Comparison of ENCODE assay signal across 12 cellular contexts in the genomic region with DNA sequence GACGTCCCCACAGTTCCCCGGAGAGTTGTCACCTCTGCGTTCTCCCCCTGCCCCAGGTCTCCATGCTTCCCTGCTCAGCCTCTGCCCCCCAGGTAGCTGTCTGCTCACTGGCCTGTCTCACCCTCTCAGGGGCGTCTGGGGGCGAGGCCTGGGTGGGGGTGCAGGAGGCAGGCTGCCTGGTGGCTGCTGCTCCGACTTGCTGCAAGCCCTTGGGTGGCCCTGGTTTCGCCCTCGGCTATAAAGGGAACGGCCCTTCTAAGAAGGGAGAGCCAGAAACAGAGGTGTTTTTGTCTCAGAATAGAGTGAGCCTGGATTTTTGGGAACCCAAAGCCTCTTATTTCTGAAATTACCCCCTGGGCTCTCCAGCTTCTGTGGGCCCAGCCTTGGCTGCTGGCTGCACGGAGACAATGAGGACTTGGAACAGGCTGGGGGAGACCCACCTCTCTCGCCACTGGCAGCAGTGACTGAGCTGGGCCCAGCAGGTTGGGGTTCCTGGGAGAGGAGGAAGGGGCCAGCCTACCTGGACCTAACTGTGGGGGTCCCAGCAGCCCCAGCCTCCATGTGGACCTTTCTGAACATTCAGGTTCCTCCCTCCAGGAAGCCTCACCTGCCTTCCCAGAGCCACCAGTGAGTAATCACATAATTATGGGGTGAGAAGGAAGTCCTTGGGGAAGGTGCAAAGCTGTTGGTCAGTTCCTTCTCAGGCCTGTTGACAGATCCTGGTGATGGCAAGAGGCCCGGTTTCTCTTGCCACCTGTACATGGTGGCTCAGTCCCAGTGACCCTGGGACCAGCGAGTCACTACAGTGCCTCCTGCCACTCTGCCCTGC. TPM values are rescaled to one million over a fixed set of nuclear protein-coding genes. Genes with fewer than 3 reads are reported as not detected.
DNase-seq lines count a peak whose midpoint lies in the region; ATAC-seq, FAIRE-seq and TF ChIP-seq lines count a peak whose summit lies in the region.
"Had no signal": no experiment of that assay in that cellular context is flagged by ENCODE, and none has a peak within 500 bp of the region (broad histone marks: within the 10 kb centered on the region; RNA-seq: fewer than 3 reads in every experiment).

No MANE protein-coding gene starts in this region.

- no peak overlapping the region for H3K27ac ChIP-seq in BLaER1
- peak overlapping the region; percentile 84 for H3K27ac ChIP-seq in lower lobe of right lung

- DNase-seq in HPDE6-E6E7 (ENCODE audit: extremely low spot score) (peak; percentile 88), T47D (ENCODE audit: low read depth in 1 of 2, low spot score in 1 of 2) (peak; percentile 89 to 94), lower lobe of right lung (peak; percentile 78), SHP77 treated with DMSO at 0.1 percent for 48 hours (lab: John Stamatoyannopoulos, UW) (no peak), GM12892 (ENCODE audit: insufficient read length) (no peak), NCI-H1048 (lab: John Stamatoyannopoulos, UW) (no peak)
- DNase-seq: activated T-cell treated with anti-CD3 and anti-CD28 coated beads, Interleukin-2, amount 50 U/mL, for 1 hour; NCI-H510A; retina had no signal

- TF ChIP-seq CTCF in lower lobe of right lung (IDR thresholded peaks at IDR 0.05): no peak

- no peak for TF ChIP-seq POLR2A in GM12892 (IDR thresholded peaks at IDR 0.05; ENCODE audit: low read depth, low read length)

- intact Hi-C loops in lower lobe of right lung (cut with DNase I): no loop called here

- ATAC-seq in lower lobe of right lung: peak; percentile 87 to 89
- ATAC-seq in HG03342 (IDR thresholded peaks at IDR 0.05; ENCODE audit: unreplicated experiment): no peak

- no peaks in the 10 kb centered on the region for H4K20me1 ChIP-seq in BLaER1

- H3K9me3 ChIP-seq in BLaER1 (no peaks in the 10 kb centered on the region), lower lobe of right lung (no peaks in the 10 kb centered on the region)

- H3K4me3 ChIP-seq in BLaER1 (no peak overlapping the region), lower lobe of right lung (peak overlapping the region; percentile 14)

- H3K4me1 ChIP-seq in BLaER1 (peaks cover 78% of the 10 kb centered on the region), lower lobe of right lung (peaks cover 43% of the 10 kb centered on the region)

- in situ Hi-C loops in T47D (cut with HindIII; ENCODE audit: low pct_unique_long_range_greater_than_20kb, low sequenced_read_pairs): no loop called here

- H3K4me2 ChIP-seq in BLaER1: peak overlapping the region; percentile 96

- H3K36me3 ChIP-seq in BLaER1 (no peaks in the 10 kb centered on the region), lower lobe of right lung (no peaks in the 10 kb centered on the region)

- FAIRE-seq in GM12892 (lab: Jason Lieb, UNC): no peak
- FAIRE-seq: GM18507 had no signal

- no peaks in the 10 kb centered on the region for H3K27me3 ChIP-seq in BLaER1
- no peaks in the 10 kb centered on the region for H3K27me3 ChIP-seq in lower lobe of right lung (ENCODE audit: low read depth)

- no peak overlapping the region for H3K9ac ChIP-seq in BLaER1

RNA-seq across cellular contexts. Expression of a gene that starts 15.5 kb away (rescaled TPM):
- 42.0 TPM for total RNA-seq in lower lobe of right lung
- polyA plus RNA-seq in GM12892 (2012; ENCODE audit: missing spikeins): 0.28 TPM

RNA-seq across cellular contexts. Expression of a gene that starts 49.5 kb away (rescaled TPM):
- total RNA-seq in lower lobe of right lung: 0.24 TPM
- 0.11 TPM for polyA plus RNA-seq in GM12892 (2012; ENCODE audit: missing spikeins)

Comparison
In these comparisons a context has a peak if more than half of its experiments do, and no peak if none do; other contexts are left out.
1. DNase-seq: peak in HPDE6-E6E7 (single experiment), T47D (2 of 2) and lower lobe of right lung (single experiment); none in SHP77 treated with DMSO at 0.1 percent for 48 hours (single experiment), GM12892 (single experiment) and NCI-H1048 (single experiment).